Comparison of ENCODE assay signal across 15 cellular contexts in the genomic region with DNA sequence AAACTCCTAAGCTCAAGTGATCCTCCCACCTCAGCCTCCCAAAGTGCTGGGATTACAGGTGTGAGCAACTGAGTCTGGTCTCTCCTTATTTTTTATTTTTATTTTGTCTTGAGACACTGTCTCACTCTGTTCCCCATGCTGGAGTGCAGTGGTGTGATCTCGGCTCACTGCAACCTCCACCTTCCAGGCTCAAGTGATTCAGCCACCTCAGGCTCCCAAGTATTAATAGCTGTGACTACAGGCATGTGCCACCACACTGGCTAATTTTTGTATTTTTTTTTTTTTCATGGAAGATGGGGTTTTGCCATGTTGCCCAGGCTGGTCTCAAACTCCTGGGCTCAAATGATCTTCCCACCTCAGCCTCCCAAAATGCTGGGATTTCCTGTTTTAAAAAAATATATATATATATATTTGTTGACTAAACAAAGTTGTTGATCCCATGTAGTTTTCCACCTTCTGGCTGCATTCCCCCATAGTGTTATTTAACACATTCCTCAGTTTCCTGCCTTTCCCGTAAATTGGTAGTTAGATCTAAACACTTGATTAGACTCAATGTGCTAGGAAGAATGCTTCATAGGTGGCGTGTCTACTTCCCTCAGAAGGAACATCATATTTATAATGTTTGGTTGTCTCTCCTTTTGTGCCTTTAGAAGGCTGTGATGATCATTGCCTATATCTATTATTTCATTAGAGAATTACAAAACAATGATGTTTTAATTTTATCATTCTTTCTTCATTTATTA. TPM values are rescaled to one million over a fixed set of nuclear protein-coding genes. Genes with fewer than 3 reads are reported as not detected.
"Had no signal": no experiment of that assay in that cellular context is flagged by ENCODE, and none has a peak within 500 bp of the region (broad histone marks: within the 10 kb centered on the region; RNA-seq: fewer than 3 reads in every experiment).

No MANE protein-coding gene starts in this region.

- H3K27ac ChIP-seq: cardiac muscle cell had no signal

- H3K4me3 ChIP-seq: cardiac muscle cell, hepatocyte, mucosa of descending colon, tibial nerve had no signal

- DNase-seq: activated CD4-positive, alpha-beta T cell treated with anti-CD3 and anti-CD28 coated beads, Interleukin-2, amount 50 U/mL, for 48 hours; activated gamma-delta T cell treated with Interleukin-2 at 50 U/mL for 16 hours; activated T-cell treated with anti-CD3 and anti-CD28 coated beads, Interleukin-2, amount 50 U/mL, for 48 hours; effector CD4-positive, alpha-beta T cell; mammary epithelial cell; mucosa of descending colon; natural killer cell; nucleus accumbens; SIG-M5; stimulated activated CD4-positive, alpha-beta T cell treated with anti-CD3 and anti-CD28 coated beads, Interleukin-2, amount 100 ng/mL, for 48 hours; stimulated activated CD8-positive, alpha-beta memory T cell treated with anti-CD3 and anti-CD28 coated beads, Interleukin-4, amount 100 ng/mL, for 48 hours had no signal

- H3K9me3 ChIP-seq: mucosa of descending colon, tibial nerve had no signal

- ATAC-seq: activated CD4-positive, CD25-positive, alpha-beta regulatory T cell treated with anti-CD3 and anti-CD28 coated beads, Interleukin-2, amount 50 U/mL, for 24 hours; mucosa of descending colon; natural killer cell had no signal

- H3K36me3 ChIP-seq: cardiac muscle cell, tibial nerve had no signal

- H3K27me3 ChIP-seq: cardiac muscle cell, hepatocyte, tibial nerve had no signal

RNA-seq across cellular contexts. Expression of a gene that starts 38.8 kb away (rescaled TPM):
- polyA plus RNA-seq: mammary epithelial cell had no signal
